1 cellular context compared by ENCODE assay signal in the genomic region with DNA sequence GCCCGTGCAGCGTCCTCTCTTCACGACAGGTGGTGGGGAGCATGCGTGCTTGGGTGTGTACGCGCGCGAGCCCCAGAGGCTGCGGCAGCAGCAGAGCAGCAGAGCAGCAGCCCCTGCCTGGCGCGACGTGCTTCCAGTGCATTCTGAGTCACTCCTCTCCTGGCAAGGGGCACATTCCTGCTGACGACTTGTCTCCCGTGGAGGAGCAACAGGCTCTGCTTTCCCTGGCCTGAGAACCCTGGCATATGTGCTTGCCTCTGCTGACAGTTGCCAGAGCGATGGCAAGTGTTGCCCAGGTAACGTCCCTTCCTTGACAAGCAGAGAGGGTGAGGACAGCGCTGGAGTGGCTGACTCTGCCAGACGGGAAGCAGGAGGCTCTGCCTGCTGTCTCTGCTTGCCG.
TF ChIP-seq lines count a peak whose summit lies in the region.

No MANE protein-coding gene starts in this region.

TF ChIP-seq in SK-N-SH treated with all-trans-retinoic acid at 6 μM for 48 hours, 23 proteins besides CTCF, POLR2A, EP300 and RAD21 (continued from another document):
- TF ChIP-seq, protein P1, sequence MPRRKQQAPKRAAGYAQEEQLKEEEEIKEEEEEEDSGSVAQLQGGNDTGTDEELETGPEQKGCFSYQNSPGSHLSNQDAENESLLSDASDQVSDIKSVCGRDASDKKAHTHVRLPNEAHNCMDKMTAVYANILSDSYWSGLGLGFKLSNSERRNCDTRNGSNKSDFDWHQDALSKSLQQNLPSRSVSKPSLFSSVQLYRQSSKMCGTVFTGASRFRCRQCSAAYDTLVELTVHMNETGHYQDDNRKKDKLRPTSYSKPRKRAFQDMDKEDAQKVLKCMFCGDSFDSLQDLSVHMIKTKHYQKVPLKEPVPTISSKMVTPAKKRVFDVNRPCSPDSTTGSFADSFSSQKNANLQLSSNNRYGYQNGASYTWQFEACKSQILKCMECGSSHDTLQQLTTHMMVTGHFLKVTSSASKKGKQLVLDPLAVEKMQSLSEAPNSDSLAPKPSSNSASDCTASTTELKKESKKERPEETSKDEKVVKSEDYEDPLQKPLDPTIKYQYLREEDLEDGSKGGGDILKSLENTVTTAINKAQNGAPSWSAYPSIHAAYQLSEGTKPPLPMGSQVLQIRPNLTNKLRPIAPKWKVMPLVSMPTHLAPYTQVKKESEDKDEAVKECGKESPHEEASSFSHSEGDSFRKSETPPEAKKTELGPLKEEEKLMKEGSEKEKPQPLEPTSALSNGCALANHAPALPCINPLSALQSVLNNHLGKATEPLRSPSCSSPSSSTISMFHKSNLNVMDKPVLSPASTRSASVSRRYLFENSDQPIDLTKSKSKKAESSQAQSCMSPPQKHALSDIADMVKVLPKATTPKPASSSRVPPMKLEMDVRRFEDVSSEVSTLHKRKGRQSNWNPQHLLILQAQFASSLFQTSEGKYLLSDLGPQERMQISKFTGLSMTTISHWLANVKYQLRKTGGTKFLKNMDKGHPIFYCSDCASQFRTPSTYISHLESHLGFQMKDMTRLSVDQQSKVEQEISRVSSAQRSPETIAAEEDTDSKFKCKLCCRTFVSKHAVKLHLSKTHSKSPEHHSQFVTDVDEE (CRISPR knock-in tag; IDR thresholded peaks at IDR 0.05): peak; percentile 34; the same call in 1 of the 2 replicates
- TF ChIP-seq CSDC2 (CRISPR knock-in tag; IDR thresholded peaks at IDR 0.05) (no peak), PPARA (CRISPR knock-in tag; IDR thresholded peaks at IDR 0.05; ENCODE audit: borderline replicate concordance) (no peak), TCF4 (CRISPR knock-in tag; IDR thresholded peaks at IDR 0.05; ENCODE audit: borderline replicate concordance) (no peak), ARNTL (CRISPR knock-in tag; IDR thresholded peaks at IDR 0.05; ENCODE audit: borderline replicate concordance, low read depth) (no peak)
TF ChIP-seq in SK-N-SH treated with all-trans-retinoic acid at 6 μM for 48 hours: peak in this region for 2.
